ENCODE assay signal across 13 cellular contexts in the genomic region with DNA sequence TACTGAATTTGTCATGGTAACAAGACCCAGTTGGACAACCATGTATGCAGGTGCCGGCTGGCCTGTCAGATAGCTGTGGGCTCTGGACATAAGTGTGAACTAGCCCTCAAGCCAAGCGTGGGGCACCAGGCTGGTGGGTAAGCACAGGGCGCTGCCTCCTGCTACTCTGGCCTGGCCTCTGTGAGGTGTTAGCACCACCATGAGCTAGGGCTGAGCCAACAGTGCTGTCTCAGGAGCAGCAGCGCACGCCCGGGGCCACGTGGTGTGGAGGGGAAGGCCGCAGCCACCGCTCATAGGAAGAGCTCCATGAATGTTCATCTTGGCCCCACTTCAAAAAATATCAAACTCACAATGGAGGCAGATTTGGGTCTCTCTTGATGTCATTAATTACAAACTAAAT. TPM values are rescaled to one million over a fixed set of nuclear protein-coding genes. Genes with fewer than 3 reads are reported as not detected.
A peak's percentile ranks its signal among the peaks of the same experiment; 100 is the strongest.
DNase-seq lines count a peak whose midpoint lies in the region; ATAC-seq lines count a peak whose summit lies in the region.
"Had no signal": no experiment of that assay in that cellular context is flagged by ENCODE, and none has a peak within 500 bp of the region (broad histone marks: within the 10 kb centered on the region; RNA-seq: fewer than 3 reads in every experiment).

No MANE protein-coding gene starts in this region.

- peak overlapping the region; percentile 89 for H3K27ac Mint-ChIP-seq in activated CD4-positive, alpha-beta T cell treated with anti-CD3 and anti-CD28 coated beads for 36 hours
- H3K27ac Mint-ChIP-seq in central memory CD8-positive, alpha-beta T cell (ENCODE audit: low read depth) = peak overlapping the region; percentile 96

- H3K27me3 Mint-ChIP-seq in activated CD4-positive, alpha-beta T cell treated with anti-CD3 and anti-CD28 coated beads for 36 hours = no peaks in the 10 kb centered on the region
- no peaks in the 10 kb centered on the region for H3K27me3 Mint-ChIP-seq in central memory CD8-positive, alpha-beta T cell

- intact Hi-C loops in activated CD4-positive, alpha-beta T cell treated with anti-CD3 and anti-CD28 coated beads for 36 hours (cut with DNase I, micrococcal nuclease) = loop anchor here (2.0 to 5.0 kb wide), 5 partner anchors 51 to 617 kb away; partner anchors contain the start of genes CLTCL1 (in 1 of the 2), COMT (in 1 of the 2), MED15 (in 1 of the 2) and RANBP1 (in 1 of the 2)

- H3K9me3 Mint-ChIP-seq in activated CD4-positive, alpha-beta T cell treated with anti-CD3 and anti-CD28 coated beads for 36 hours (ENCODE audit: low read depth) = no peaks in the 10 kb centered on the region
- no peaks in the 10 kb centered on the region for H3K9me3 Mint-ChIP-seq in central memory CD8-positive, alpha-beta T cell
- H3K9me3 Mint-ChIP-seq: activated naive CD4-positive, alpha-beta T cell treated with anti-CD3 and anti-CD28 coated beads, Interleukin-2, amount 50 U/mL, for 72 hours; immature natural killer cell had no signal

- CTCF ChIA-PET in activated CD4-positive, alpha-beta T cell treated with anti-CD3 and anti-CD28 coated beads for 36 hours (lab: Charles Lee) = interaction anchor here (0.8 to 1.4 kb wide), 3 partner anchors 13 to 603 kb away, joined by 3 to 7 read pairs (median 4); no protein-coding TSS in a partner anchor

- ATAC-seq in activated CD4-positive, alpha-beta T cell treated with anti-CD3 and anti-CD28 coated beads for 36 hours = peak; percentile 27
- ATAC-seq in central memory CD8-positive, alpha-beta T cell (replicated peaks; ENCODE audit: extremely low read depth, poor library complexity, severe bottlenecking) = no peak
- no peak for ATAC-seq in GM19023 (IDR thresholded peaks at IDR 0.05; ENCODE audit: unreplicated experiment)
- ATAC-seq: sciatic nerve had no signal

- peaks cover 81% of the 10 kb centered on the region for H3K4me1 Mint-ChIP-seq in activated CD4-positive, alpha-beta T cell treated with anti-CD3 and anti-CD28 coated beads for 36 hours
- H3K4me1 Mint-ChIP-seq in central memory CD8-positive, alpha-beta T cell = peaks cover 26% of the 10 kb centered on the region

- DNase-seq in activated CD4-positive, alpha-beta T cell treated with anti-CD3 and anti-CD28 coated beads for 36 hours = peak; percentile 80
- DNase-seq in activated CD4-positive, alpha-beta T cell treated with anti-CD3 and anti-CD28 coated beads for 1 hour = no peak
- DNase-seq in activated CD4-positive, alpha-beta T cell treated with anti-CD3 and anti-CD28 coated beads for 48 hours = peak; percentile 67
- no peak for DNase-seq in central memory CD8-positive, alpha-beta T cell (ENCODE audit: low spot score in 2 of 2)
- DNase-seq in stimulated activated CD4-positive, alpha-beta T cell treated with anti-CD3 and anti-CD28 coated beads, Interleukin-4, amount 100 ng/mL, for 4 hours = peak; percentile 50 to 51
- DNase-seq in NCI-H524 (lab: John Stamatoyannopoulos, UW) (no peak), anterior cingulate cortex (lab: John Stamatoyannopoulos, UW) (no peak)
- DNase-seq: DMS 273 treated with DMSO at 0.1 percent for 48 hours, immature natural killer cell, tibial artery had no signal

- no peaks in the 10 kb centered on the region for H3K36me3 Mint-ChIP-seq in activated CD4-positive, alpha-beta T cell treated with anti-CD3 and anti-CD28 coated beads for 36 hours (ENCODE audit: low read depth)
- peaks cover 2% of the 10 kb centered on the region for H3K36me3 Mint-ChIP-seq in central memory CD8-positive, alpha-beta T cell (ENCODE audit: insufficient read depth)

- POLR2A ChIA-PET in activated CD4-positive, alpha-beta T cell treated with anti-CD3 and anti-CD28 coated beads for 36 hours (lab: Charles Lee) = interaction anchor here (2.0 kb wide), 1 partner anchor 34 kb away, joined by 11 read pairs; no protein-coding TSS in a partner anchor

- no peak overlapping the region for H3K4me3 Mint-ChIP-seq in activated CD4-positive, alpha-beta T cell treated with anti-CD3 and anti-CD28 coated beads for 36 hours
- no peak overlapping the region for H3K4me3 Mint-ChIP-seq in central memory CD8-positive, alpha-beta T cell
- H3K4me3 Mint-ChIP-seq: immature natural killer cell had no signal

RNA-seq across cellular contexts. Expression of gene GNB1L, which starts 35.3 kb away (rescaled TPM):
- 10 to 100 TPM in 1 of 2 experiments, 1 to 10 TPM in 1; 7.6 to 12.4 TPM for total RNA-seq in activated CD4-positive, alpha-beta T cell treated with anti-CD3 and anti-CD28 coated beads for 36 hours

RNA-seq across cellular contexts. Expression of gene RTL10, which starts 35.3 kb away (rescaled TPM):
- total RNA-seq in activated CD4-positive, alpha-beta T cell treated with anti-CD3 and anti-CD28 coated beads for 36 hours = 10 to 100 TPM; 14.9 to 15.6 TPM

RNA-seq across cellular contexts. Expression of gene COMT, which starts 51.6 kb away (rescaled TPM):
- 10 to 100 TPM; 63.5 to 78.5 TPM for total RNA-seq in activated CD4-positive, alpha-beta T cell treated with anti-CD3 and anti-CD28 coated beads for 36 hours

RNA-seq across cellular contexts. Expression of gene TXNRD2, which starts 51.7 kb away (rescaled TPM):
- total RNA-seq in activated CD4-positive, alpha-beta T cell treated with anti-CD3 and anti-CD28 coated beads for 36 hours = 10 to 100 TPM; 24.1 to 25.3 TPM

Comparison
In these comparisons a context has a peak if more than half of its experiments do, and no peak if none do; other contexts are left out.
1. DNase-seq: peak in activated CD4-positive, alpha-beta T cell treated with anti-CD3 and anti-CD28 coated beads for 36 hours (single experiment), activated CD4-positive, alpha-beta T cell treated with anti-CD3 and anti-CD28 coated beads for 48 hours (single experiment) and stimulated activated CD4-positive, alpha-beta T cell treated with anti-CD3 and anti-CD28 coated beads, Interleukin-4, amount 100 ng/mL, for 4 hours (2 of 2); none in activated CD4-positive, alpha-beta T cell treated with anti-CD3 and anti-CD28 coated beads for 1 hour (single experiment), central memory CD8-positive, alpha-beta T cell (0 of 2), NCI-H524 (0 of 2) and anterior cingulate cortex (0 of 58).